ENCODE assay signal across 21 cellular contexts in the genomic region with DNA sequence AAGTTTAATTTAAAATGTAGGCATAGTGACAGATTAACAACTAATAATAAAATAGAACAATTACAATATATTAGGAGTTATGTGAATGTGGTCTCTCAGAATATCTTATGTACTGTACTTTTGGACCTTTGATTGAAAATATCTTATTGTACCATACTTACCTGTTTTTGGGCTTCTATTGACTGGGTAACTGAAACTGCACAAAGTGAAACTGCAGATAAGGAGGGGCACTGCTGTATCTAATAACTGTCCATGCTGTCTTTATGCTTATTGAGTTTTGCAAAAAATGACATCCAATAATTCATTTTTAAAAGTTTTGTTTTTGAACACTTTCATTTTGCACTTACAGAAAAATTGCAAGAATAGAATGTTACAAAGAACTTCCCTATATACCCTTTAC.
"Had no signal": no experiment of that assay in that cellular context is flagged by ENCODE, and none has a peak within 500 bp of the region (broad histone marks: within the 10 kb centered on the region; RNA-seq: fewer than 3 reads in every experiment).

No MANE protein-coding gene starts in this region.

- H3K9me3 ChIP-seq: psoas muscle, right lobe of liver, spleen, upper lobe of left lung had no signal

- FAIRE-seq: endothelial cell of umbilical vein had no signal

- H3K4me3 ChIP-seq: psoas muscle, right lobe of liver, spleen, upper lobe of left lung had no signal

- H3K27ac ChIP-seq: brain microvascular endothelial cell, right lobe of liver, spleen, upper lobe of left lung had no signal

- DNase-seq: activated B cell treated with CpG ODN at 0.5 μM for 24 hours; activated CD4-positive, alpha-beta T cell treated with anti-CD3 and anti-CD28 coated beads, Interleukin-2, amount 10 ng/mL, durations not matched to agents 24 days and 14 days; activated CD8-positive, alpha-beta memory T cell treated with anti-CD3 and anti-CD28 coated beads, Interleukin-2, amount 50 U/mL, for 48 hours; activated CD8-positive, alpha-beta T cell treated with anti-CD3 and anti-CD28 coated beads, Interleukin-2, amount 10 ng/mL, durations not matched to agents 7 days and 5 days; activated gamma-delta T cell treated with Interleukin-2 at 50 U/mL for 16 hours; activated naive CD8-positive, alpha-beta T cell treated with anti-CD3 and anti-CD28 coated beads, Interleukin-2, amount 10 ng/mL, durations not matched to agents 7 days and 5 days; activated T-cell treated with anti-CD3 and anti-CD28 coated beads, Interleukin-2, amount 50 U/mL, for 72 hours; brain microvascular endothelial cell; cortex of kidney; effector CD4-positive, alpha-beta T cell; foreskin fibroblast; glutamatergic neuron; hypothalamus; kidney; left ventricle myocardium superior; psoas muscle; right lobe of liver; spleen; stimulated activated naive CD8-positive, alpha-beta T cell treated with anti-CD3 and anti-CD28 coated beads, Interleukin-15, amount 100 ng/mL, for 72 hours; upper lobe of left lung had no signal

- H3K27me3 ChIP-seq: brain microvascular endothelial cell, right lobe of liver, spleen, upper lobe of left lung had no signal

- H3K36me3 ChIP-seq: brain microvascular endothelial cell had no signal

- ATAC-seq: activated CD8-positive, alpha-beta T cell treated with anti-CD3 and anti-CD28 coated beads, Interleukin-2, amount 10 ng/mL, durations not matched to agents 7 days and 5 days; activated T-cell treated with anti-CD3 and anti-CD28 coated beads, Interleukin-2, amount 50 U/mL, for 72 hours; left ventricle myocardium superior; stimulated activated naive CD8-positive, alpha-beta T cell treated with anti-CD3 and anti-CD28 coated beads, Interleukin-15, amount 100 ng/mL, for 72 hours had no signal
